Comparison of ENCODE assay signal across 30 cellular contexts in genomic region chr7:114860196-114860595, GRCh38.
"Had no signal": no experiment of that assay in that cellular context is flagged by ENCODE, and none has a peak within 500 bp of the region (broad histone marks: within the 10 kb centered on the region; RNA-seq: fewer than 3 reads in every experiment).

No MANE protein-coding gene starts in this region.

- H3K9me3 Mint-ChIP-seq: activated CD8-positive, alpha-beta T cell treated with anti-CD3 and anti-CD28 coated beads for 36 hours; activated naive CD4-positive, alpha-beta T cell treated with anti-CD3 and anti-CD28 coated beads, Interleukin-2, amount 50 U/mL, for 24 hours; activated naive CD8-positive, alpha-beta T cell treated with anti-CD3 and anti-CD28 coated beads, Interleukin-2, amount 10 ng/mL, durations not matched to agents 7 days and 5 days; activated T-cell treated with anti-CD3 and anti-CD28 coated beads, Interleukin-2, amount 50 U/mL, for 72 hours; activated T-helper 2 cell treated with anti-CD3 and anti-CD28 coated beads, Interferon-gamma antibody, Interleukin-2, Interleukin-4, amounts not matched to agents 10 μg/mL and 5 μg/mL and 100 μg/mL, durations not matched to agents 14 hours and 24 hours and 36 hours; T-helper 1 cell treated with Interleukin-12 subunit alpha and Interleukin-12 subunit beta and Interleukin-4 antibody, amounts not matched to agents 30 μg/mL and 1 μg/mL, for 36 hours; T-helper 2 cell treated with Interferon-gamma antibody and Interleukin-4, amounts not matched to agents 5 μg/mL and 100 μg/mL, for 36 hours had no signal

- H3K27ac Mint-ChIP-seq: activated CD4-positive, alpha-beta T cell treated with anti-CD3 and anti-CD28 coated beads, Interleukin-2, amount 10 ng/mL, durations not matched to agents 24 days and 14 days; activated CD8-positive, alpha-beta T cell treated with anti-CD3 and anti-CD28 coated beads for 36 hours; activated naive CD4-positive, alpha-beta T cell treated with anti-CD3 and anti-CD28 coated beads, Interleukin-2, amount 50 U/mL, for 24 hours; activated naive CD8-positive, alpha-beta T cell treated with anti-CD3 and anti-CD28 coated beads, Interleukin-2, amount 10 ng/mL, durations not matched to agents 7 days and 5 days; activated T-cell treated with anti-CD3 and anti-CD28 coated beads, Interleukin-2, amount 50 U/mL, for 72 hours; activated T-helper 2 cell treated with anti-CD3 and anti-CD28 coated beads, Interferon-gamma antibody, Interleukin-2, Interleukin-4, amounts not matched to agents 10 μg/mL and 5 μg/mL and 100 μg/mL, durations not matched to agents 14 hours and 24 hours and 36 hours; T-helper 1 cell treated with Interleukin-12 subunit alpha and Interleukin-12 subunit beta and Interleukin-4 antibody, amounts not matched to agents 30 μg/mL and 1 μg/mL, for 36 hours; T-helper 2 cell treated with Interferon-gamma antibody and Interleukin-4, amounts not matched to agents 5 μg/mL and 100 μg/mL, for 36 hours had no signal

- DNase-seq: activated CD4-positive, alpha-beta T cell treated with anti-CD3 and anti-CD28 coated beads, Interleukin-2, amount 10 ng/mL, durations not matched to agents 24 days and 14 days; activated CD4-positive, alpha-beta T cell treated with anti-CD3 and anti-CD28 coated beads, Interleukin-2, amount 50 U/mL, for 4 hours; activated CD8-positive, alpha-beta T cell treated with anti-CD3 and anti-CD28 coated beads for 36 hours; activated gamma-delta T cell; activated naive CD4-positive, alpha-beta T cell treated with Interleukin-2 at 50 U/mL for 16 hours; activated naive CD8-positive, alpha-beta T cell treated with anti-CD3 and anti-CD28 coated beads, Interleukin-2, amount 10 ng/mL, durations not matched to agents 7 days and 5 days; activated T-cell treated with anti-CD3 and anti-CD28 coated beads, Interleukin-2, amount 50 U/mL, for 1 hour; activated T-cell treated with anti-CD3 and anti-CD28 coated beads, Interleukin-2, amount 50 U/mL, for 72 hours; amygdala; caudate nucleus; Kasumi-1; KG1; MG63; NCI-H1048; NCI-H1436 treated with DMSO at 0.1 percent for 48 hours; NCI-H187; NCI-H2029 treated with DMSO at 0.1 percent for 48 hours; NCI-H2107; NCI-H2171; NCI-H510A; NCI-H526; NCI-H748 treated with DMSO at 0.1 percent for 48 hours; SHP77; SJCRH30 had no signal

- H3K36me3 Mint-ChIP-seq: activated naive CD4-positive, alpha-beta T cell treated with anti-CD3 and anti-CD28 coated beads, Interleukin-2, amount 50 U/mL, for 24 hours; activated naive CD8-positive, alpha-beta T cell treated with anti-CD3 and anti-CD28 coated beads, Interleukin-2, amount 10 ng/mL, durations not matched to agents 7 days and 5 days had no signal

- H3K4me1 Mint-ChIP-seq: activated naive CD4-positive, alpha-beta T cell treated with anti-CD3 and anti-CD28 coated beads, Interleukin-2, amount 50 U/mL, for 24 hours; activated naive CD8-positive, alpha-beta T cell treated with anti-CD3 and anti-CD28 coated beads, Interleukin-2, amount 10 ng/mL, durations not matched to agents 7 days and 5 days had no signal

- FAIRE-seq: TTC549 had no signal

- H3K27me3 Mint-ChIP-seq: activated naive CD4-positive, alpha-beta T cell treated with anti-CD3 and anti-CD28 coated beads, Interleukin-2, amount 50 U/mL, for 24 hours; activated naive CD8-positive, alpha-beta T cell treated with anti-CD3 and anti-CD28 coated beads, Interleukin-2, amount 10 ng/mL, durations not matched to agents 7 days and 5 days had no signal

- ATAC-seq: activated CD8-positive, alpha-beta T cell treated with anti-CD3 and anti-CD28 coated beads for 36 hours; Panc1 had no signal

- H3K4me3 Mint-ChIP-seq: activated CD4-positive, alpha-beta T cell treated with anti-CD3 and anti-CD28 coated beads, Interleukin-2, amount 10 ng/mL, durations not matched to agents 24 days and 14 days; activated CD8-positive, alpha-beta T cell treated with anti-CD3 and anti-CD28 coated beads for 36 hours; activated naive CD4-positive, alpha-beta T cell treated with anti-CD3 and anti-CD28 coated beads, Interleukin-2, amount 50 U/mL, for 24 hours; activated naive CD8-positive, alpha-beta T cell treated with anti-CD3 and anti-CD28 coated beads, Interleukin-2, amount 10 ng/mL, durations not matched to agents 7 days and 5 days; activated T-cell treated with anti-CD3 and anti-CD28 coated beads, Interleukin-2, amount 50 U/mL, for 72 hours; T-helper 1 cell treated with Interleukin-12 subunit alpha and Interleukin-12 subunit beta and Interleukin-4 antibody, amounts not matched to agents 30 μg/mL and 1 μg/mL, for 36 hours; T-helper 2 cell treated with Interferon-gamma antibody and Interleukin-4, amounts not matched to agents 5 μg/mL and 100 μg/mL, for 36 hours had no signal
